ENCODE assay signal across 18 cellular contexts in the genomic region with DNA sequence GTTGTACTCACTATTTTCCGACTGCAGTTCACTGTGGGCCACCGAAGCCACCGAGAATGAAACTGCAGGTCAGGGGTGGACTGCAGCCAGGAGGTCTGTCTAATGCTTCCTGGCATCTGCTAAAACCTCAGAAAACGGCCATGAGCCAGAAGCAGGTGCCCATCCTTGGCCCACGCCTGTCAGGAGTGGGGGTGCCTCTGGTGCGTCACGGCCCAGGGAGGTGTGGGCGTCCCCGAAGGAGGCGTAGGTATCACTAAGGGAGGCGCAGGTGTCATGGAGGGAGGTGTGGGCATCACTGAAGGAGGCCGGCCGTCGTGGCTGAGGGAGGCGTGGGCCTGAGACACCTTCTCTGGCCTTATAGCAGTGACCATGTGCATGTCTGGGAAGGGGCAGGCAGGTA.
"Had no signal": no experiment of that assay in that cellular context is flagged by ENCODE, and none has a peak within 500 bp of the region (broad histone marks: within the 10 kb centered on the region; RNA-seq: fewer than 3 reads in every experiment).

No MANE protein-coding gene starts in this region.

- DNase-seq: activated CD4-positive, alpha-beta T cell treated with anti-CD3 and anti-CD28 coated beads for 48 hours; activated effector memory CD4-positive, alpha-beta T cell treated with Interleukin-2 at 50 U/mL for 16 hours; activated naive CD4-positive, alpha-beta T cell treated with anti-CD3 and anti-CD28 coated beads, Interleukin-2, amount 10 ng/mL, durations not matched to agents 7 days and 5 days; activated naive CD8-positive, alpha-beta T cell treated with anti-CD3 and anti-CD28 coated beads, Interleukin-2, amount 50 U/mL, for 24 hours; activated T-cell treated with anti-CD3 and anti-CD28 coated beads, Interleukin-2, amount 50 U/mL, for 4 hours; anterior cingulate cortex; caudate nucleus; gastrocnemius medialis; left ventricle myocardium superior; mesendoderm; natural killer cell; stimulated activated CD4-positive, alpha-beta T cell treated with anti-CD3 and anti-CD28 coated beads, Interleukin-2, amount 100 ng/mL, for 24 hours; stimulated activated naive CD8-positive, alpha-beta T cell treated with anti-CD3 and anti-CD28 coated beads, Interleukin-15, amount 100 ng/mL, for 72 hours; SW 1271 had no signal

- H3K27ac Mint-ChIP-seq: activated naive CD4-positive, alpha-beta T cell treated with anti-CD3 and anti-CD28 coated beads, Interleukin-2, amount 10 ng/mL, durations not matched to agents 7 days and 5 days; activated naive CD8-positive, alpha-beta T cell treated with anti-CD3 and anti-CD28 coated beads, Interleukin-2, amount 50 U/mL, for 24 hours; brain; natural killer cell; T-helper 2 cell treated with Interferon-gamma antibody and Interleukin-4, amounts not matched to agents 5 μg/mL and 100 μg/mL, for 36 hours had no signal

- H3K27me3 Mint-ChIP-seq: activated naive CD4-positive, alpha-beta T cell treated with anti-CD3 and anti-CD28 coated beads, Interleukin-2, amount 10 ng/mL, durations not matched to agents 7 days and 5 days; stimulated activated naive CD8-positive, alpha-beta T cell treated with anti-CD3 and anti-CD28 coated beads, Interleukin-15, amount 100 ng/mL, for 72 hours had no signal

- H3K36me3 Mint-ChIP-seq: activated naive CD4-positive, alpha-beta T cell treated with anti-CD3 and anti-CD28 coated beads, Interleukin-2, amount 10 ng/mL, durations not matched to agents 7 days and 5 days; brain; natural killer cell had no signal

- H3K4me3 ChIP-seq: gastrocnemius medialis, testis, upper lobe of left lung had no signal

- H3K4me3 Mint-ChIP-seq: activated naive CD4-positive, alpha-beta T cell treated with anti-CD3 and anti-CD28 coated beads, Interleukin-2, amount 10 ng/mL, durations not matched to agents 7 days and 5 days; activated naive CD8-positive, alpha-beta T cell treated with anti-CD3 and anti-CD28 coated beads, Interleukin-2, amount 50 U/mL, for 24 hours; activated T-cell treated with anti-CD3 and anti-CD28 coated beads, Interleukin-2, amount 50 U/mL, for 4 hours; brain; natural killer cell; stimulated activated naive CD8-positive, alpha-beta T cell treated with anti-CD3 and anti-CD28 coated beads, Interleukin-15, amount 100 ng/mL, for 72 hours; T-helper 2 cell treated with Interferon-gamma antibody and Interleukin-4, amounts not matched to agents 5 μg/mL and 100 μg/mL, for 36 hours had no signal

- ATAC-seq: activated naive CD8-positive, alpha-beta T cell treated with anti-CD3 and anti-CD28 coated beads, Interleukin-2, amount 50 U/mL, for 24 hours; activated T-cell treated with anti-CD3 and anti-CD28 coated beads, Interleukin-2, amount 50 U/mL, for 4 hours; gastrocnemius medialis; left ventricle myocardium superior; natural killer cell; stimulated activated naive CD8-positive, alpha-beta T cell treated with anti-CD3 and anti-CD28 coated beads, Interleukin-15, amount 100 ng/mL, for 72 hours had no signal

- H3K27me3 ChIP-seq: testis, upper lobe of left lung had no signal

- H3K9me3 ChIP-seq: gastrocnemius medialis, testis, upper lobe of left lung had no signal

- H3K9me3 Mint-ChIP-seq: activated naive CD8-positive, alpha-beta T cell treated with anti-CD3 and anti-CD28 coated beads, Interleukin-2, amount 50 U/mL, for 24 hours; activated T-cell treated with anti-CD3 and anti-CD28 coated beads, Interleukin-2, amount 50 U/mL, for 4 hours; natural killer cell; stimulated activated naive CD8-positive, alpha-beta T cell treated with anti-CD3 and anti-CD28 coated beads, Interleukin-15, amount 100 ng/mL, for 72 hours had no signal

- H3K4me1 Mint-ChIP-seq: activated naive CD4-positive, alpha-beta T cell treated with anti-CD3 and anti-CD28 coated beads, Interleukin-2, amount 10 ng/mL, durations not matched to agents 7 days and 5 days; activated naive CD8-positive, alpha-beta T cell treated with anti-CD3 and anti-CD28 coated beads, Interleukin-2, amount 50 U/mL, for 24 hours; natural killer cell; stimulated activated naive CD8-positive, alpha-beta T cell treated with anti-CD3 and anti-CD28 coated beads, Interleukin-15, amount 100 ng/mL, for 72 hours had no signal

- H3K36me3 ChIP-seq: gastrocnemius medialis, upper lobe of left lung had no signal

- H3K4me1 ChIP-seq: gastrocnemius medialis, testis, upper lobe of left lung had no signal

- H3K27ac ChIP-seq: gastrocnemius medialis, testis, upper lobe of left lung had no signal
